In genomic region chr12:6554990-6555691, GRCh38 we compare ENCODE assay signal across 8 cellular contexts. TPM values are rescaled to one million over a fixed set of nuclear protein-coding genes. Genes with fewer than 3 reads are reported as not detected.
DNase-seq lines count a peak whose midpoint lies in the region; ATAC-seq and TF ChIP-seq lines count a peak whose summit lies in the region.

No MANE protein-coding gene starts in this region.

- WGBS in esophagus, 2 donors: 29 to 45% methylated on average over 50 to 62 of the region's 62 CpGs
- 1% methylated on average over 25 to 62 of the region's 62 CpGs for WGBS in ovary, 3 donors

- H3K4me3 ChIP-seq in CD4-positive, alpha-beta memory T cell (ENCODE audit: low read length in 2 of 2): peak overlapping the region; percentile 71 to 73
- peak overlapping the region; percentile 82 for H3K4me3 ChIP-seq in SJCRH30
- peak overlapping the region; percentile 64 for H3K4me3 ChIP-seq in esophagus (ENCODE audit: low read depth in 1 of 2, low read length in 2 of 2)
- H3K4me3 ChIP-seq in ovary: peak overlapping the region; percentile 79

- H3K9me3 Mint-ChIP-seq in CD4-positive, alpha-beta memory T cell: no peaks in the 10 kb centered on the region

- peak overlapping the region; percentile 92 to 97 (median 93) for H3K4me3 Mint-ChIP-seq in CD4-positive, alpha-beta memory T cell

- no peaks in the 10 kb centered on the region for H3K9me3 ChIP-seq in CD4-positive, alpha-beta memory T cell (ENCODE audit: control insufficient read depth in 1 of 2, low read length in 2 of 2)
- no peaks in the 10 kb centered on the region for H3K9me3 ChIP-seq in SJCRH30 (replicated peaks)
- no peaks in the 10 kb centered on the region for H3K9me3 ChIP-seq in esophagus (ENCODE audit: control insufficient read depth in 2 of 2, insufficient read depth in 1 of 2, low read depth in 1 of 2, low read length in 1 of 2)
- H3K9me3 ChIP-seq in ovary: no peaks in the 10 kb centered on the region

- no peak for TF ChIP-seq CTCF in ovary (IDR thresholded peaks at IDR 0.05)

- peaks cover 28 to 64% (median 45%) of the 10 kb centered on the region in 4 donors for H3K4me1 Mint-ChIP-seq in CD4-positive, alpha-beta memory T cell

- CTCF ChIA-PET in CD4-positive, alpha-beta memory T cell (lab: Charles Lee; ENCODE audit: partially characterized antibody): interaction anchor here (0.6 to 7.0 kb wide), 9 partner anchors 9 to 143 kb away, joined by 3 to 88 read pairs (median 4); partner anchors contain the start of gene GAPDH

- H3K27me3 Mint-ChIP-seq in CD4-positive, alpha-beta memory T cell: no peaks in the 10 kb centered on the region

- TF ChIP-seq EP300 in ovary (IDR thresholded peaks at IDR 0.05): no peak

- peak overlapping the region; percentile 63 to 89 (median 81) for H3K27ac Mint-ChIP-seq in CD4-positive, alpha-beta memory T cell

- no peak for DNase-seq in CD4-positive, alpha-beta memory T cell
- peak in 1 of 2 experiments; percentile 37 for DNase-seq in SJCRH30
- peak in 1 of 5 donors; percentile 21 for DNase-seq in ovary
- no peak for DNase-seq in T-helper 9 cell
- DNase-seq in DMS 273 (lab: John Stamatoyannopoulos, UW; ENCODE audit: unreplicated experiment): no peak

- ATAC-seq in GM21737 (IDR thresholded peaks at IDR 0.05; ENCODE audit: unreplicated experiment) (peak; percentile 9), HG03520 (IDR thresholded peaks at IDR 0.05; ENCODE audit: unreplicated experiment) (no peak)

- H3K27me3 ChIP-seq in CD4-positive, alpha-beta memory T cell (ENCODE audit: insufficient read depth, low read length): no peaks in the 10 kb centered on the region
- H3K27me3 ChIP-seq in SJCRH30: no peaks in the 10 kb centered on the region
- H3K27me3 ChIP-seq in esophagus (ENCODE audit: control insufficient read depth in 1 of 2, insufficient read depth in 2 of 2, low read length in 2 of 2): no peaks in the 10 kb centered on the region
- no peaks in the 10 kb centered on the region for H3K27me3 ChIP-seq in ovary

- peak overlapping the region; percentile 48 for H3K27ac ChIP-seq in CD4-positive, alpha-beta memory T cell (ENCODE audit: low read depth, low read length)
- H3K27ac ChIP-seq in SJCRH30 (no peak overlapping the region; the same call in 1 of the 2 replicates), esophagus (ENCODE audit: low read depth in 2 of 2, low read length in 1 of 2) (peak overlapping the region; percentile 62 to 70), ovary (peak overlapping the region in 1 of 2 donors; percentile 26)

- H3K4me1 ChIP-seq in CD4-positive, alpha-beta memory T cell (ENCODE audit: insufficient read depth, low read length): peaks cover 57% of the 10 kb centered on the region
- H3K4me1 ChIP-seq in SJCRH30 (peaks cover 34% of the 10 kb centered on the region), esophagus (ENCODE audit: control insufficient read depth in 2 of 2, insufficient read depth in 2 of 2, low read length in 1 of 2) (peaks cover 13 to 15% of the 10 kb centered on the region in 2 donors), ovary (ENCODE audit: insufficient read depth) (peaks cover 25% of the 10 kb centered on the region)

- peaks cover 13 to 52% of the 10 kb centered on the region in 2 donors for H3K36me3 Mint-ChIP-seq in CD4-positive, alpha-beta memory T cell

- H3K36me3 ChIP-seq in CD4-positive, alpha-beta memory T cell (ENCODE audit: insufficient read depth, low read length): peaks cover 29% of the 10 kb centered on the region
- H3K36me3 ChIP-seq in SJCRH30 (peaks cover 26% of the 10 kb centered on the region), esophagus (ENCODE audit: control insufficient read depth in 2 of 2, insufficient read depth in 2 of 2, low read length in 1 of 2) (peaks cover 11 to 18% of the 10 kb centered on the region in 2 donors), ovary (no peaks in the 10 kb centered on the region)

- intact Hi-C loops in CD4-positive, alpha-beta memory T cell (cut with micrococcal nuclease): loop anchor here (5.0 kb wide), 1 partner anchor 218 kb away; no protein-coding TSS in a partner anchor
- intact Hi-C loops in ovary (cut with DNase I): loop anchor here in 1 of 4 donors (10.0 kb wide), 1 partner anchor 220 kb away; the partner anchor contains the start of gene LAG3

- no peak for TF ChIP-seq POLR2A in ovary (IDR thresholded peaks at IDR 0.05)

- POLR2A ChIA-PET in CD4-positive, alpha-beta memory T cell (lab: Charles Lee; ENCODE audit: partially characterized antibody): interaction anchor here (1.2 to 6.3 kb wide), 8 partner anchors 9 to 94 kb away, joined by 3 to 66 read pairs (median 9); partner anchors contain the start of genes NOP2 and VAMP1

RNA-seq across cellular contexts. Expression of gene IFFO1, which starts 0.7 kb away (rescaled TPM):
- 10 to 100 TPM; 58.7 to 60.4 TPM for total RNA-seq in CD4-positive, alpha-beta memory T cell
- 10 to 100 TPM in 1 of 2 donors, 1 to 10 TPM in 1; 3.7 to 12.5 TPM for polyA plus RNA-seq in CD4-positive, alpha-beta memory T cell
- total RNA-seq in SJCRH30 (2014; rRNA removed; shearing (Covaris generic)): 10.3 and 13.8 TPM in 2 replicates
- polyA plus RNA-seq in esophagus (1 to 10 TPM; 5.7 TPM), ovary (10 to 100 TPM in 1 of 2 donors, 1 to 10 TPM in 1; 9.7 to 25.9 TPM)
- total RNA-seq in ovary: 10 to 100 TPM; 10.9 to 31.4 (median 22.9) TPM

RNA-seq across cellular contexts. Expression of gene NOP2, which starts 12.9 kb away (rescaled TPM):
- 10 to 100 TPM; 87.6 to 87.7 TPM for total RNA-seq in CD4-positive, alpha-beta memory T cell
- 10 to 100 TPM; 15.5 to 43.2 TPM for polyA plus RNA-seq in CD4-positive, alpha-beta memory T cell
- total RNA-seq in SJCRH30 (2014; rRNA removed; shearing (Covaris generic)): 63.8 and 67.7 TPM in 2 replicates
- polyA plus RNA-seq in esophagus: 10 to 100 TPM; 26.3 to 41.6 TPM
- 10 to 100 TPM; 11.6 to 46.9 (median 24.5) TPM for total RNA-seq in ovary
- polyA plus RNA-seq in ovary: 10 to 100 TPM; 11.6 to 31.2 TPM

RNA-seq across cellular contexts. Expression of gene GAPDH, which starts 20.8 kb away (rescaled TPM):
- 100 to 1,000 TPM; 474 to 495 TPM for total RNA-seq in CD4-positive, alpha-beta memory T cell
- polyA plus RNA-seq in CD4-positive, alpha-beta memory T cell: 1,000 to 10,000 TPM; 1,831 to 2,185 TPM
- total RNA-seq in SJCRH30 (2014; rRNA removed; shearing (Covaris generic)): 4,776 and 4,843 TPM in 2 replicates
- 1,000 to 10,000 TPM; 2,765 to 3,567 TPM for polyA plus RNA-seq in esophagus
- total RNA-seq in ovary: 1,000 to 10,000 TPM in 5 of 7 donors, 100 to 1,000 TPM in 2; 661 to 1,442 (median 1,249) TPM
- 1,000 to 10,000 TPM; 1,086 to 1,247 TPM for polyA plus RNA-seq in ovary

RNA-seq across cellular contexts. Expression of gene CHD4, which starts 52.0 kb away (rescaled TPM):
- 100 to 1,000 TPM; 246 to 255 TPM for total RNA-seq in CD4-positive, alpha-beta memory T cell
- polyA plus RNA-seq in CD4-positive, alpha-beta memory T cell: 10 to 100 TPM; 13.3 to 64.6 TPM
- total RNA-seq in SJCRH30 (2014; rRNA removed; shearing (Covaris generic)): 300 and 311 TPM in 2 replicates
- polyA plus RNA-seq in esophagus: 100 to 1,000 TPM in 1 of 2 donors, 10 to 100 TPM in 1; 79.3 to 116 TPM
- 100 to 1,000 TPM; 137 to 297 (median 227) TPM for total RNA-seq in ovary
- polyA plus RNA-seq in ovary: 100 to 1,000 TPM; 118 to 177 TPM
